1 cellular context compared by ENCODE assay signal in genomic region chr2:69380072-69380917, GRCh38.
A peak's percentile ranks its signal among the peaks of the same experiment; 100 is the strongest.
TF ChIP-seq lines count a peak whose summit lies in the region.

No MANE protein-coding gene starts in this region.

TF ChIP-seq in K562, 482 proteins besides CTCF, POLR2A, EP300 and RAD21:
- peak; percentile 38; the same call in 1 of the 2 replicates for TF ChIP-seq ATF3 (IDR thresholded peaks at IDR 0.05)
- TF ChIP-seq ATF3 (CRISPR knock-in tag; conservative IDR thresholded peaks at IDR 0.05) = no peak
- TF ChIP-seq TBP (optimal IDR thresholded peaks at IDR 0.05; ENCODE audit: low read depth, low read length) = no peak
- TF ChIP-seq ZNF589 (CRISPR knock-in tag; IDR thresholded peaks at IDR 0.05; ENCODE audit: low read depth) = no peak
- 0 out of 2 replicates have a peak, but pooled peaks have one; percentile 16 for TF ChIP-seq ZNF121 (CRISPR knock-in tag; conservative IDR thresholded peaks at IDR 0.05)
- no peak for TF ChIP-seq CEBPG (CRISPR knock-in tag; IDR thresholded peaks at IDR 0.05)
- peak in 1 of 2 experiments; percentile 63; a peak in 2 of 4 replicates for TF ChIP-seq CEBPG (tag; conservative IDR thresholded peaks at IDR 0.05 in 1 of 2, IDR thresholded peaks at IDR 0.05 in 1 of 2)
